In genomic region chr10:97759157-97759980, GRCh38 we compare ENCODE assay signal across 8 cellular contexts. TPM values are rescaled to one million over a fixed set of nuclear protein-coding genes. Genes with fewer than 3 reads are reported as not detected.
DNase-seq lines count a peak whose midpoint lies in the region; ATAC-seq, FAIRE-seq and TF ChIP-seq lines count a peak whose summit lies in the region.

No MANE protein-coding gene starts in this region.

- H3K79me2 ChIP-seq in H1 (ENCODE audit: control insufficient read depth in 1 of 2, insufficient read depth in 2 of 2, low read length in 2 of 2) = no peaks in the 10 kb centered on the region
- no peaks in the 10 kb centered on the region for H3K79me2 ChIP-seq in mesendoderm (ENCODE audit: control insufficient read depth, insufficient read depth, low read length)

- CTCF ChIA-PET in H1 (lab: Charles Lee; ENCODE audit: partially characterized antibody) = interaction anchor here (0.7 to 8.5 kb wide), 30 partner anchors 9 to 290 kb away, joined by 3 to 77 read pairs (median 4); partner anchors contain the start of genes GOLGA7B, SFRP5 and ZFYVE27

- peaks cover 1 to 2% of the 10 kb centered on the region in 2 experiments for H4K20me1 ChIP-seq in H1 (replicated peaks in 1 of 2; ENCODE audit: control insufficient read depth in 1 of 2, insufficient read depth in 2 of 2, low read length in 2 of 2)

- TF ChIP-seq CTCF in AG10803 (conservative IDR thresholded peaks at IDR 0.05; ENCODE audit: low read length) (peak; percentile 88), H1 (IDR thresholded peaks at IDR 0.05; ENCODE audit: control extremely low read depth in 1 of 3, insufficient read depth in 1 of 3, low read depth in 1 of 3, low read length in 3 of 3) (peak; percentile 96 to 99 (median 99)), stomach (IDR thresholded peaks at IDR 0.05) (peak in 5 of 7 experiments; percentile 29 to 77 (median 68))

- peaks cover 0 to 14% (median 7%) of the 10 kb centered on the region in 4 experiments; a peak in 6 of 7 replicates for H3K4me1 ChIP-seq in H1 (replicated peaks in 1 of 4; ENCODE audit: control insufficient read depth in 3 of 4, insufficient read depth in 4 of 4, low read length in 3 of 4)
- H3K4me1 ChIP-seq in mesendoderm (ENCODE audit: control insufficient read depth, low read depth, low read length) = no peaks in the 10 kb centered on the region
- H3K4me1 ChIP-seq in stomach = no peaks in the 10 kb centered on the region

- H2AFZ ChIP-seq in H1 (ENCODE audit: low read length) = no peak overlapping the region

- H3K4me1 Mint-ChIP-seq in activated CD4-positive, alpha-beta T cell treated with anti-CD3 and anti-CD28 coated beads, Interleukin-2, amount 10 ng/mL, durations not matched to agents 24 days and 14 days = no peaks in the 10 kb centered on the region

- intact Hi-C loops in activated CD4-positive, alpha-beta T cell treated with anti-CD3 and anti-CD28 coated beads, Interleukin-2, amount 10 ng/mL, durations not matched to agents 24 days and 14 days (cut with micrococcal nuclease) = loop anchor here (1.0 kb wide), 1 partner anchor 110 kb away; no protein-coding TSS in a partner anchor
- intact Hi-C loops in stomach (cut with DNase I; ENCODE audit: low total_unique reads) = no loop called here

- no peak overlapping the region for H3K14ac ChIP-seq in H1 (ENCODE audit: insufficient read length)

- H3K56ac ChIP-seq in H1 (replicated peaks; ENCODE audit: insufficient read length, low read depth, low read length) (no peak overlapping the region), mesendoderm (ENCODE audit: low read length) (no peak overlapping the region)

- H3K27me3 ChIP-seq in H1 (replicated peaks in 1 of 4; ENCODE audit: control insufficient read depth in 3 of 4, extremely low read depth in 1 of 4, insufficient read depth in 3 of 4, low read length in 3 of 4) (no peaks in the 10 kb centered on the region), mesendoderm (ENCODE audit: insufficient read depth, low read length, poor library complexity) (no peaks in the 10 kb centered on the region), stomach (no peaks in the 10 kb centered on the region)

- no peak overlapping the region for H3K4me3 ChIP-seq in AG10803 (ENCODE audit: low read length)
- H3K4me3 ChIP-seq in H1 (ENCODE audit: extremely low read depth in 1 of 4, insufficient read depth in 2 of 4, low read depth in 3 of 4, low read length in 4 of 4) = no peak overlapping the region
- no peak overlapping the region for H3K4me3 ChIP-seq in mesendoderm (ENCODE audit: low read length)
- H3K4me3 ChIP-seq in stomach = no peak overlapping the region

- H4K8ac ChIP-seq in H1 (ENCODE audit: extremely low read depth, insufficient read depth, low read length) = no peak overlapping the region
- H4K8ac ChIP-seq in mesendoderm (ENCODE audit: low read depth, low read length) = no peak overlapping the region

- H2BK15ac ChIP-seq in H1 (ENCODE audit: low read length) = no peak overlapping the region
- no peak overlapping the region for H2BK15ac ChIP-seq in mesendoderm (replicated peaks; ENCODE audit: low read depth)

- H3K27ac ChIP-seq in H1 (ENCODE audit: low read depth, low read length) = no peak overlapping the region
- no peak overlapping the region for H3K27ac ChIP-seq in mesendoderm (ENCODE audit: low read depth, low read length)
- H3K27ac ChIP-seq in stomach = peak overlapping the region in 1 of 5 donors; percentile 23

- H3K4ac ChIP-seq in H1 (replicated peaks; ENCODE audit: insufficient read length, low read depth, low read length) = no peak overlapping the region
- H3K4ac ChIP-seq in mesendoderm (ENCODE audit: low read depth, low read length) = no peak overlapping the region

- no peak overlapping the region for H3K9ac ChIP-seq in H1 (replicated peaks in 1 of 4; ENCODE audit: extremely low read depth in 1 of 4, low read depth in 3 of 4, low read length in 3 of 4)
- no peak overlapping the region for H3K9ac ChIP-seq in mesendoderm (ENCODE audit: low read length)

- H2BK120ac ChIP-seq in H1 (replicated peaks; ENCODE audit: low read depth, low read length) = no peak overlapping the region
- no peak overlapping the region for H2BK120ac ChIP-seq in mesendoderm (ENCODE audit: low read depth, low read length)

- H2BK12ac ChIP-seq in H1 (ENCODE audit: low read depth, low read length) = no peak overlapping the region

- TF ChIP-seq POLR2A in H1 (IDR thresholded peaks at IDR 0.05; ENCODE audit: control extremely low read depth in 1 of 2, low read depth in 2 of 2, low read length in 2 of 2) = no peak
- no peak for TF ChIP-seq POLR2A in stomach (IDR thresholded peaks at IDR 0.05)

- TF ChIP-seq EP300 in H1 (IDR thresholded peaks at IDR 0.05; ENCODE audit: borderline replicate concordance in 1 of 2, low read depth in 2 of 2, low read length in 2 of 2) (no peak), stomach (IDR thresholded peaks at IDR 0.05) (no peak)

- H3K9me3 ChIP-seq in H1 (ENCODE audit: insufficient read depth in 2 of 2, low read depth in 1 of 2, low read length in 1 of 2) (no peaks in the 10 kb centered on the region), stomach (no peaks in the 10 kb centered on the region)

- H2AK5ac ChIP-seq in H1 (ENCODE audit: low read depth, low read length) (no peak overlapping the region), mesendoderm (ENCODE audit: low read length) (no peak overlapping the region)

- peak; percentile 95 to 97 for TF ChIP-seq RAD21 in H1 (IDR thresholded peaks at IDR 0.05 in 1 of 2, conservative IDR thresholded peaks at IDR 0.05 in 1 of 2; ENCODE audit: low read depth in 2 of 2, low read length in 2 of 2)

- POLR2A ChIA-PET in H1 (lab: Charles Lee; ENCODE audit: partially characterized antibody) = interaction anchor here (0.7 to 4.9 kb wide), 3 partner anchors 10 to 21 kb away, joined by 4 to 30 read pairs (median 6); partner anchors contain the start of gene SFRP5

- H2BK5ac ChIP-seq in H1 (ENCODE audit: low read depth, low read length) (no peak overlapping the region), mesendoderm (ENCODE audit: low read length) (no peak overlapping the region)

- ATAC-seq in GM19035 (IDR thresholded peaks at IDR 0.05; ENCODE audit: unreplicated experiment) = peak; percentile 59
- ATAC-seq in GM19328 (IDR thresholded peaks at IDR 0.05; ENCODE audit: unreplicated experiment) = no peak

- H3K18ac ChIP-seq in H1 (ENCODE audit: extremely low read depth, low read length) (no peak overlapping the region), mesendoderm (ENCODE audit: low read length) (no peak overlapping the region)

- H3K36me3 ChIP-seq in H1 (ENCODE audit: control insufficient read depth in 2 of 4, insufficient read depth in 4 of 4, low read length in 3 of 4) (peaks cover 3 to 23% (median 20%) of the 10 kb centered on the region in 4 experiments; a peak in 7 of 8 replicates), mesendoderm (ENCODE audit: control insufficient read depth, insufficient read depth, low read length) (peaks cover 17% of the 10 kb centered on the region), stomach (peaks cover 54 to 87% (median 86%) of the 10 kb centered on the region in 4 donors)

- no peak overlapping the region for H4K91ac ChIP-seq in H1 (replicated peaks; ENCODE audit: insufficient read length, low read length)

- H3K23me2 ChIP-seq in H1 (ENCODE audit: low read depth, low read length) = no peaks in the 10 kb centered on the region

- DNase-seq in AG10803 (ENCODE audit: low read depth) (peak; percentile 49), NCI-H2171 treated with DMSO at 0.1 percent for 48 hours (lab: John Stamatoyannopoulos, UW) (peak; percentile 20), H1 (ENCODE audit: low read depth in 1 of 2, low spot score in 2 of 2) (peak; percentile 76 to 95), mesendoderm (peak; percentile 88), stomach (peak; percentile 67)
- DNase-seq in activated CD4-positive, alpha-beta T cell treated with anti-CD3 and anti-CD28 coated beads, Interleukin-2, amount 10 ng/mL, durations not matched to agents 24 days and 14 days = peak; percentile 83

- no peak overlapping the region for H2BK20ac ChIP-seq in H1 (ENCODE audit: low read length)

- H3K9me3 Mint-ChIP-seq in activated CD4-positive, alpha-beta T cell treated with anti-CD3 and anti-CD28 coated beads, Interleukin-2, amount 10 ng/mL, durations not matched to agents 24 days and 14 days = no peaks in the 10 kb centered on the region

- WGBS in H1 (ENCODE audit: extremely low coverage in 1 of 2, insufficient coverage in 1 of 2, insufficient read length in 1 of 2, insufficient replicate concordance in 2 of 2, low coverage in 1 of 2, low lambda C conversion rate in 2 of 2, missing lambda C conversion rate in 1 of 2), 2 experiments = 62% methylated on average over 6 of the region's 6 CpGs; no CpG with 5 or more reads in 1 of the 2 experiments
- WGBS in mesendoderm (ENCODE audit: extremely low coverage, insufficient coverage, low lambda C conversion rate) = no CpG with 5 or more reads among the region's 6 CpGs
- WGBS in stomach, 5 donors = 55 to 72% (median 58%) methylated on average over 5 to 6 of the region's 6 CpGs

- H3K36me3 Mint-ChIP-seq in activated CD4-positive, alpha-beta T cell treated with anti-CD3 and anti-CD28 coated beads, Interleukin-2, amount 10 ng/mL, durations not matched to agents 24 days and 14 days (ENCODE audit: low read depth) = peaks cover 41% of the 10 kb centered on the region

- no peak overlapping the region for H3K27ac Mint-ChIP-seq in activated CD4-positive, alpha-beta T cell treated with anti-CD3 and anti-CD28 coated beads, Interleukin-2, amount 10 ng/mL, durations not matched to agents 24 days and 14 days

- H4K5ac ChIP-seq in H1 (ENCODE audit: insufficient read length, low read depth, low read length) (no peak overlapping the region), mesendoderm (ENCODE audit: low read length) (no peak overlapping the region)

- FAIRE-seq in H1 (lab: Jason Lieb, UNC) = peak; percentile 91

- H3K27me3 Mint-ChIP-seq in activated CD4-positive, alpha-beta T cell treated with anti-CD3 and anti-CD28 coated beads, Interleukin-2, amount 10 ng/mL, durations not matched to agents 24 days and 14 days = no peaks in the 10 kb centered on the region

- H3K4me3 Mint-ChIP-seq in activated CD4-positive, alpha-beta T cell treated with anti-CD3 and anti-CD28 coated beads, Interleukin-2, amount 10 ng/mL, durations not matched to agents 24 days and 14 days = no peak overlapping the region

- no peak overlapping the region for H3K4me2 ChIP-seq in H1 (ENCODE audit: insufficient read depth in 1 of 2, low read depth in 2 of 2, low read length in 2 of 2)
- H3K4me2 ChIP-seq in mesendoderm (ENCODE audit: low read length) = no peak overlapping the region

- H3K23ac ChIP-seq in H1 (ENCODE audit: insufficient read length) = no peak overlapping the region
- no peak overlapping the region for H3K23ac ChIP-seq in mesendoderm (ENCODE audit: low read length)

- H3K79me1 ChIP-seq in H1 (ENCODE audit: low read depth, low read length) = no peaks in the 10 kb centered on the region
- no peaks in the 10 kb centered on the region for H3K79me1 ChIP-seq in mesendoderm (ENCODE audit: low read length)

RNA-seq across cellular contexts. Expression of gene SFRP5, which starts 12.4 kb away (rescaled TPM):
- total RNA-seq in activated CD4-positive, alpha-beta T cell treated with anti-CD3 and anti-CD28 coated beads, Interleukin-2, amount 10 ng/mL, durations not matched to agents 24 days and 14 days = not detected in 2 replicates
- total RNA-seq in H1 (2021; fragmentation: NEBNext Ultra II Directional; extraction: Animal tissue kit (Norgen Biotek cat#: 25700)) = 3.3 and 3.9 TPM in 2 replicates
- polyA plus RNA-seq in H1 (2011; rRNA removed) (5.9 and 8.6 TPM in 2 replicates), stomach (1 to 10 TPM in 2 of 3 donors, under 1 TPM in 1; 0.75 to 8.4 (median 2.1) TPM)
- polyA plus RNA-seq in H1 (2011; cell fraction: cytosol; rRNA removed) = 5.3 TPM
- polyA plus RNA-seq in H1 (2011; cell fraction: nucleus; rRNA removed) = 4.9 TPM
- polyA plus RNA-seq in H1 (2012, experiment 1 of 2) = 1.2 to 5.2 TPM (median 3.9 TPM) in 4 replicates
- 4.1 TPM for polyA plus RNA-seq in H1 (2012, experiment 2 of 2)
- polyA plus RNA-seq in H1 (2013, experiment 1 of 2) = 3.9 TPM
- 3.5 TPM for polyA plus RNA-seq in H1 (2013, experiment 2 of 2)
- polyA minus RNA-seq in H1 (2011; rRNA and poly(A)+ RNA removed) = 1.4 TPM in 2 replicates
- 3.2 TPM for polyA minus RNA-seq in H1 (2011; cell fraction: cytosol; rRNA and poly(A)+ RNA removed)
- 3.4 TPM for polyA minus RNA-seq in H1 (2011; cell fraction: nucleus; rRNA and poly(A)+ RNA removed)
- polyA plus RNA-seq in mesendoderm (2013, experiment 1 of 2) = 0.98 TPM
- polyA plus RNA-seq in mesendoderm (2013, experiment 2 of 2) = 0.90 TPM
- 1 to 10 TPM in 3 of 5 donors, under 1 TPM in 1, not detected in 1; 0.45 to 4.6 (median 2.1) TPM for total RNA-seq in stomach

RNA-seq across cellular contexts. Expression of gene ZFYVE27, which starts 22.4 kb away (rescaled TPM):
- total RNA-seq in activated CD4-positive, alpha-beta T cell treated with anti-CD3 and anti-CD28 coated beads, Interleukin-2, amount 10 ng/mL, durations not matched to agents 24 days and 14 days = 38.1 and 42.2 TPM in 2 replicates
- total RNA-seq in H1 (2021; fragmentation: NEBNext Ultra II Directional; extraction: Animal tissue kit (Norgen Biotek cat#: 25700)) = 19.8 and 22.7 TPM in 2 replicates
- 16.6 and 20.9 TPM in 2 replicates for polyA plus RNA-seq in H1 (2011; rRNA removed)
- polyA plus RNA-seq in H1 (2011; cell fraction: cytosol; rRNA removed) = 25.1 TPM
- 71.3 TPM for polyA plus RNA-seq in H1 (2011; cell fraction: nucleus; rRNA removed)
- polyA plus RNA-seq in H1 (2012, experiment 1 of 2) = 16.9 to 25.8 TPM (median 22.2 TPM) in 4 replicates
- polyA plus RNA-seq in H1 (2012, experiment 2 of 2) = 14.8 TPM
- 18.9 TPM for polyA plus RNA-seq in H1 (2013, experiment 1 of 2)
- 17.1 TPM for polyA plus RNA-seq in H1 (2013, experiment 2 of 2)
- polyA minus RNA-seq in H1 (2011; rRNA and poly(A)+ RNA removed) = 18.7 and 19.5 TPM in 2 replicates
- 11.0 TPM for polyA minus RNA-seq in H1 (2011; cell fraction: cytosol; rRNA and poly(A)+ RNA removed)
- 36.0 TPM for polyA minus RNA-seq in H1 (2011; cell fraction: nucleus; rRNA and poly(A)+ RNA removed)
- polyA plus RNA-seq in mesendoderm (2013, experiment 1 of 2) = 9.5 TPM
- polyA plus RNA-seq in mesendoderm (2013, experiment 2 of 2) = 8.5 TPM
- total RNA-seq in stomach = 10 to 100 TPM in 4 of 5 donors, 1 to 10 TPM in 1; 6.7 to 77.1 (median 25.2) TPM
- 10 to 100 TPM in 1 of 3 donors, 1 to 10 TPM in 2; 4.3 to 16.3 (median 7.6) TPM for polyA plus RNA-seq in stomach

RNA-seq across cellular contexts. Expression of gene MARVELD1, which starts 45.8 kb away (rescaled TPM):
- total RNA-seq in activated CD4-positive, alpha-beta T cell treated with anti-CD3 and anti-CD28 coated beads, Interleukin-2, amount 10 ng/mL, durations not matched to agents 24 days and 14 days = 4.6 and 5.6 TPM in 2 replicates
- total RNA-seq in H1 (2021; fragmentation: NEBNext Ultra II Directional; extraction: Animal tissue kit (Norgen Biotek cat#: 25700)) = 33.1 and 37.3 TPM in 2 replicates
- 28.1 and 38.0 TPM in 2 replicates for polyA plus RNA-seq in H1 (2011; rRNA removed)
- 24.7 TPM for polyA plus RNA-seq in H1 (2011; cell fraction: cytosol; rRNA removed)
- 50.0 TPM for polyA plus RNA-seq in H1 (2011; cell fraction: nucleus; rRNA removed)
- 25.0 to 30.8 TPM (median 26.9 TPM) in 4 replicates for polyA plus RNA-seq in H1 (2012, experiment 1 of 2)
- polyA plus RNA-seq in H1 (2012, experiment 2 of 2) = 45.8 TPM
- 25.4 TPM for polyA plus RNA-seq in H1 (2013, experiment 1 of 2)
- 28.3 TPM for polyA plus RNA-seq in H1 (2013, experiment 2 of 2)
- polyA minus RNA-seq in H1 (2011; rRNA and poly(A)+ RNA removed) = 13.7 and 15.4 TPM in 2 replicates
- polyA minus RNA-seq in H1 (2011; cell fraction: cytosol; rRNA and poly(A)+ RNA removed) = 19.0 TPM
- 18.4 TPM for polyA minus RNA-seq in H1 (2011; cell fraction: nucleus; rRNA and poly(A)+ RNA removed)
- polyA plus RNA-seq in mesendoderm (2013, experiment 1 of 2) = 23.5 TPM
- 23.3 TPM for polyA plus RNA-seq in mesendoderm (2013, experiment 2 of 2)
- total RNA-seq in stomach = 10 to 100 TPM in 3 of 5 donors, 1 to 10 TPM in 2; 8.8 to 21.0 (median 12.7) TPM
- polyA plus RNA-seq in stomach = 10 to 100 TPM in 1 of 3 donors, 1 to 10 TPM in 2; 5.7 to 13.6 (median 8.4) TPM

Comparison
In these comparisons a context has a peak if more than half of its experiments do, and no peak if none do; other contexts are left out.
1. DNase-seq: peak in every context shown above with its lines; median percentile 88 in mesendoderm; 86 in H1; 83 in activated CD4-positive, alpha-beta T cell treated with anti-CD3 and anti-CD28 coated beads, Interleukin-2, amount 10 ng/mL, durations not matched to agents 24 days and 14 days; 67 in stomach; 49 in AG10803; 20 in NCI-H2171 treated with DMSO at 0.1 percent for 48 hours.